Comparison of ENCODE assay signal across 25 cellular contexts in the genomic region with DNA sequence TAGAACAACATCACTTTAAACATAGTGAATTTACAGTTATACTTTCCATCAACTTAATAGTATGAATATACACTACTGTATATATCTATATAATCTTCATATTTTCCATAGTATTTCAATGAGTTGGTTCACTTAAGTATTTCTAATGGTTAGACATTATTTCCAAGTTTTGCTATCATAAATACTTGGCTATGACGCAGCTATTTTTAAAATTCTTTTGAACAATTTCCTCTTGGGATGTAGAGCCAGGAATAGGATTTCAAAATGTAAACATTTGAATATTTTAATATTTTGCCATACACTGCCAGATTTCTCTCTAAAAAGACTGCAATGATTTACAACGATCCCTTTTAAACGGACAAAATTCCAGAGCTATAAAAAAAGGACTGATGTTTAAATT.
"Had no signal": no experiment of that assay in that cellular context is flagged by ENCODE, and none has a peak within 500 bp of the region (broad histone marks: within the 10 kb centered on the region; RNA-seq: fewer than 3 reads in every experiment).

No MANE protein-coding gene starts in this region.

- H3K36me3 ChIP-seq: neural progenitor cell, ovary, right lobe of liver, sigmoid colon, thoracic aorta, thyroid gland, tibial nerve, upper lobe of left lung, vagina had no signal

- H3K27me3 ChIP-seq: neural progenitor cell, ovary, right lobe of liver, sigmoid colon, thyroid gland, tibial nerve, upper lobe of left lung, vagina had no signal

- H3K9ac ChIP-seq: neural progenitor cell, parathyroid adenoma had no signal

- DNase-seq: natural killer cell; occipital lobe; ovary; posterior cingulate gyrus; psoas muscle; right cardiac atrium; right lobe of liver; sigmoid colon; small intestine; stimulated activated CD4-positive, alpha-beta T cell treated with anti-CD3 and anti-CD28 coated beads, Interleukin-15, amount 100 ng/mL, for 24 hours; stimulated activated CD4-positive, alpha-beta T cell treated with anti-CD3 and anti-CD28 coated beads, Interleukin-2, amount 100 ng/mL, for 24 hours; stimulated activated CD4-positive, alpha-beta T cell treated with anti-CD3 and anti-CD28 coated beads, Interleukin-2, amount 100 ng/mL, for 48 hours; stimulated activated CD4-positive, alpha-beta T cell treated with anti-CD3 and anti-CD28 coated beads, Interleukin-4, amount 100 ng/mL, for 24 hours; stimulated activated naive CD4-positive, alpha-beta T cell; stimulated activated naive CD8-positive, alpha-beta T cell treated with anti-CD3 and anti-CD28 coated beads, Interleukin-15, amount 100 ng/mL, for 72 hours; stimulated activated naive CD8-positive, alpha-beta T cell treated with anti-CD3 and anti-CD28 coated beads, Interleukin-15, Interleukin-2, amounts not matched to agents 100 U/mL and 50 U/mL, for 24 hours; substantia nigra; thyroid gland; upper lobe of left lung had no signal

- ATAC-seq: natural killer cell; psoas muscle; right cardiac atrium; right lobe of liver; stimulated activated memory B cell treated with anti-CD40 and anti-IgM and Interleukin-4, amounts not matched to agents 10 μg/mL and 1 μg/mL and 100 μg/mL, for 72 hours; stimulated activated naive CD8-positive, alpha-beta T cell treated with anti-CD3 and anti-CD28 coated beads, Interleukin-15, amount 100 ng/mL, for 72 hours; stimulated activated naive CD8-positive, alpha-beta T cell treated with anti-CD3 and anti-CD28 coated beads, Interleukin-15, Interleukin-2, amounts not matched to agents 100 U/mL and 50 U/mL, for 24 hours had no signal

- H3K4me3 ChIP-seq: neural progenitor cell, ovary, psoas muscle, right lobe of liver, sigmoid colon, thoracic aorta, thyroid gland, tibial nerve, upper lobe of left lung, vagina had no signal

- H3K27ac ChIP-seq: neural progenitor cell, ovary, parathyroid adenoma, psoas muscle, right lobe of liver, sigmoid colon, thoracic aorta, thyroid gland, tibial nerve, upper lobe of left lung, vagina had no signal

- H3K4me1 ChIP-seq: neural progenitor cell, parathyroid adenoma, right lobe of liver, sigmoid colon, thyroid gland, upper lobe of left lung, vagina had no signal

- H3K9me3 ChIP-seq: ovary, psoas muscle, right lobe of liver, sigmoid colon, thoracic aorta, thyroid gland, tibial nerve, upper lobe of left lung, vagina had no signal
